In the genomic region with DNA sequence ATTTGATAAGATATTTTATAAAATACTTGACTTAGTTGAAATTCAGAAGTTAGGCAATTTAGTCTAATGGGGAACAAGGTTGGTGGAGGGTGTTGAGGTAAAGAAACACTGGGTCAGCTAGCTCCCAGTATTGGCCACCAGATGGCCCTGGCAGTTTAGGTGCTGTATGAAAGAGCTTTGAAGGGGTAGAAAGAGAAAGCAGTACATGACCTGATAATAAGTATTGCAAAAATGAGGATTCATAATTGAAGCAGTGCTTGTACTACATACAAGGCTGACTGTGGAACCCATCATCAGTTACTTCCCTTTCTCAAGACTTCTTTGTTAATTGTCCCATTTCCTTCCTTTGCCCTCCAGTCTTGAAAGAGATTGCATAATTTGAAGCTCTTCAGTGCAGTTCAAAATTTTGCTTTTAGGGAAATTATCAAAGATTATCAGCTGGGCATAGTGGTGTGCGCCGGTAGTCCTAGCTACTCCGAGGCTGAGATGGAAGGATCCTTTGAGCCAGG, we compare ENCODE assay signal across 9 cellular contexts. TPM values are rescaled to one million over a fixed set of nuclear protein-coding genes. Genes with fewer than 3 reads are reported as not detected.
DNase-seq lines count a peak whose midpoint lies in the region; ATAC-seq and TF ChIP-seq lines count a peak whose summit lies in the region.
"Had no signal": no experiment of that assay in that cellular context is flagged by ENCODE, and none has a peak within 500 bp of the region (broad histone marks: within the 10 kb centered on the region; RNA-seq: fewer than 3 reads in every experiment).

No MANE protein-coding gene starts in this region.

- no peak overlapping the region for H3K4me3 Mint-ChIP-seq in GM23338
- no peak overlapping the region for H3K4me3 Mint-ChIP-seq in memory B cell
- H3K4me3 Mint-ChIP-seq: IgD-negative memory B cell had no signal

- H4K20me1 ChIP-seq in GM23338 (replicated peaks; ENCODE audit: insufficient read depth) = no peaks in the 10 kb centered on the region

- H3K9me3 ChIP-seq in BE2C (no peaks in the 10 kb centered on the region), suprapubic skin (no peaks in the 10 kb centered on the region)

- TF ChIP-seq EP300 in suprapubic skin (IDR thresholded peaks at IDR 0.05) = no peak

- H3K9me2 ChIP-seq in GM23338 (ENCODE audit: insufficient read depth) = no peaks in the 10 kb centered on the region

- H3K36me3 Mint-ChIP-seq in GM23338 (ENCODE audit: low read depth) (no peaks in the 10 kb centered on the region), memory B cell (peaks cover 2% of the 10 kb centered on the region)

- H3K9me3 Mint-ChIP-seq in GM23338 (no peaks in the 10 kb centered on the region), memory B cell (no peaks in the 10 kb centered on the region)
- H3K9me3 Mint-ChIP-seq: IgD-negative memory B cell had no signal

- no peak overlapping the region for H3K4me3 ChIP-seq in BE2C (ENCODE audit: low read depth, low read length)
- H3K4me3 ChIP-seq in GM23338 = no peak overlapping the region
- H3K4me3 ChIP-seq in cardiac fibroblast (replicated peaks in 1 of 2; ENCODE audit: low read depth in 2 of 2, low read length in 2 of 2) = no peak overlapping the region
- no peak overlapping the region for H3K4me3 ChIP-seq in suprapubic skin

- H3K4me1 ChIP-seq in BE2C (peaks cover 15% of the 10 kb centered on the region), GM23338 (ENCODE audit: insufficient read depth) (no peaks in the 10 kb centered on the region), suprapubic skin (peaks cover 3% of the 10 kb centered on the region)

- ATAC-seq in GM23338 (peak; percentile 90), memory B cell (ENCODE audit: low read depth) (peak; percentile 49), GM18870 (IDR thresholded peaks at IDR 0.05; ENCODE audit: unreplicated experiment) (no peak), GM19455 (IDR thresholded peaks at IDR 0.05; ENCODE audit: unreplicated experiment) (no peak)

- H3K79me2 ChIP-seq in GM23338 (replicated peaks; ENCODE audit: insufficient read depth) = no peaks in the 10 kb centered on the region

- H3K27me3 ChIP-seq in BE2C (no peaks in the 10 kb centered on the region), GM23338 (ENCODE audit: insufficient read depth) (no peaks in the 10 kb centered on the region), suprapubic skin (no peaks in the 10 kb centered on the region)

- 87% methylated on average over 3 of the region's 3 CpGs for WGBS in suprapubic skin

- DNase-seq in BE2C = peak; percentile 39
- DNase-seq in GM23338 (ENCODE audit: low spot score) = peak; percentile 69
- peak; percentile 99 for DNase-seq in NOMO-1 treated with DMSO at 0.1 percent for 48 hours (lab: John Stamatoyannopoulos, UW; ENCODE audit: unreplicated experiment)
- DNase-seq in cardiac fibroblast (ENCODE audit: low read depth in 2 of 2) = peak; percentile 62 to 68
- no peak for DNase-seq in memory B cell (ENCODE audit: low spot score in 2 of 2)
- DNase-seq in suprapubic skin (ENCODE audit: low spot score in 2 of 2) = no peak

- H3F3A ChIP-seq in GM23338 (replicated peaks; ENCODE audit: low read depth) = no peaks in the 10 kb centered on the region

- TF ChIP-seq CTCF in BE2C (IDR thresholded peaks at IDR 0.05; ENCODE audit: low read depth, low read length) (peak; percentile 90), GM23338 (conservative IDR thresholded peaks at IDR 0.05; ENCODE audit: low read depth in 2 of 2) (peak; percentile 72 to 77), cardiac fibroblast (IDR thresholded peaks at IDR 0.05; ENCODE audit: low read depth, low read length) (peak; percentile 79), suprapubic skin (IDR thresholded peaks at IDR 0.05) (no peak)

- no peak overlapping the region for H3K27ac ChIP-seq in GM23338 (ENCODE audit: low read depth)
- H3K27ac ChIP-seq in suprapubic skin = no peak overlapping the region

- no peak for TF ChIP-seq POLR2A in suprapubic skin (IDR thresholded peaks at IDR 0.05)

- H3K4me2 ChIP-seq in GM23338 = no peak overlapping the region

- H3K27ac Mint-ChIP-seq in GM23338 (no peak overlapping the region), memory B cell (no peak overlapping the region)
- H3K27ac Mint-ChIP-seq: IgD-negative memory B cell had no signal

- H3K27me3 Mint-ChIP-seq in GM23338 (ENCODE audit: insufficient read depth, low read depth, poor library complexity) (no peaks in the 10 kb centered on the region), memory B cell (peaks cover 3% of the 10 kb centered on the region)
- H3K27me3 Mint-ChIP-seq: IgD-negative memory B cell had no signal

- no peak overlapping the region for H2AFZ ChIP-seq in GM23338

- H3K4me1 Mint-ChIP-seq in GM23338 = 0 out of 3 replicates have a peak, but pooled peaks cover 5% of the 10 kb centered on the region
- H3K4me1 Mint-ChIP-seq in memory B cell = peaks cover 5% of the 10 kb centered on the region

- H3K36me3 ChIP-seq in BE2C (peaks cover 8% of the 10 kb centered on the region), GM23338 (ENCODE audit: insufficient read depth) (no peaks in the 10 kb centered on the region), suprapubic skin (no peaks in the 10 kb centered on the region)

TF ChIP-seq in GM23338, 12 proteins besides CTCF, POLR2A, EP300 and RAD21 (continues in another document):
- no peak for TF ChIP-seq EZH2 (IDR thresholded peaks at IDR 0.05; ENCODE audit: low read depth, unreplicated experiment)
- TF ChIP-seq POLR2AphosphoS5 (IDR thresholded peaks at IDR 0.05; ENCODE audit: low read depth) = no peak
- TF ChIP-seq EZH2phosphoT487 (IDR thresholded peaks at IDR 0.05; ENCODE audit: unreplicated experiment) = no peak
- no peak for TF ChIP-seq ZNF331 (CRISPR knock-in tag; IDR thresholded peaks at IDR 0.05; ENCODE audit: low read depth)
- no peak for TF ChIP-seq ZNF114 (CRISPR knock-in tag; IDR thresholded peaks at IDR 0.05)
- TF ChIP-seq CREB1 (CRISPR knock-in tag; IDR thresholded peaks at IDR 0.05; ENCODE audit: low read depth) = no peak
- no peak for TF ChIP-seq REST (IDR thresholded peaks at IDR 0.05; ENCODE audit: unreplicated experiment)
- TF ChIP-seq JUNB (IDR thresholded peaks at IDR 0.05; ENCODE audit: unreplicated experiment) = no peak

RNA-seq across cellular contexts. Expression of gene TANC2, which starts 29.4 kb away (rescaled TPM):
- 18.6 TPM for polyA plus RNA-seq in BE2C (2012; ENCODE audit: insufficient read depth, insufficient read length, low read depth)
- 4.7 and 5.9 TPM in 2 replicates for total RNA-seq in GM23338 (2014; rRNA removed; shearing (Covaris generic))
- polyA plus RNA-seq in GM23338 (2016; fragmentation: Nextera tagmentation; extraction: Ambion mirVana) = 1.5 and 1.7 TPM in 2 replicates
- total RNA-seq in suprapubic skin = 10 to 100 TPM; 38.8 to 82.4 (median 50.4) TPM

Comparison
In these comparisons a context has a peak if more than half of its experiments do, and no peak if none do; other contexts are left out.
1. DNase-seq: peak in BE2C (single experiment), GM23338 (single experiment), NOMO-1 treated with DMSO at 0.1 percent for 48 hours (single experiment) and cardiac fibroblast (2 of 2); none in memory B cell (0 of 2) and suprapubic skin (0 of 2).
2. CTCF ChIP-seq: peak in BE2C (single experiment), GM23338 (2 of 2) and cardiac fibroblast (single experiment); none in suprapubic skin (0 of 2).
3. ATAC-seq: peak in GM23338 (single experiment) and memory B cell (single experiment); none in GM18870 (single experiment) and GM19455 (single experiment).